1 cellular context compared by ENCODE assay signal in genomic region chr3:5197022-5197421, GRCh38.
TF ChIP-seq lines count a peak whose summit lies in the region.

No MANE protein-coding gene starts in this region.

TF ChIP-seq in K562, 482 proteins besides CTCF, POLR2A, EP300 and RAD21 (continued from another document):
- TF ChIP-seq HIVEP1 (CRISPR knock-in tag; IDR thresholded peaks at IDR 0.05) (0 out of 2 replicates have a peak, but pooled peaks have one; percentile 28), ZNF197 (CRISPR knock-in tag; IDR thresholded peaks at IDR 0.05; ENCODE audit: low read depth) (no peak), SMC3 (conservative IDR thresholded peaks at IDR 0.05; ENCODE audit: insufficient read depth, low read depth, low read length) (no peak), TOE1 (IDR thresholded peaks at IDR 0.05; ENCODE audit: borderline replicate concordance) (no peak), TOE1 (CRISPR knock-in tag; IDR thresholded peaks at IDR 0.05; ENCODE audit: borderline replicate concordance, low read depth) (no peak), HDAC6 (IDR thresholded peaks at IDR 0.05; ENCODE audit: low read depth, low read length) (no peak), ZKSCAN3 (CRISPR knock-in tag; IDR thresholded peaks at IDR 0.05) (no peak), ZNF75A (CRISPR knock-in tag; IDR thresholded peaks at IDR 0.05) (0 out of 2 replicates have a peak, but pooled peaks have one; percentile 1), IRF2 (CRISPR knock-in tag; IDR thresholded peaks at IDR 0.05) (no peak), SMARCA5 (IDR thresholded peaks at IDR 0.05) (no peak), KAT2B (IDR thresholded peaks at IDR 0.05; ENCODE audit: low read depth, low read length) (no peak), ZNF431 (CRISPR knock-in tag; IDR thresholded peaks at IDR 0.05) (no peak), ATF7 (IDR thresholded peaks at IDR 0.05) (no peak), CEBPG (CRISPR knock-in tag; IDR thresholded peaks at IDR 0.05) (no peak), CEBPG (tag; conservative IDR thresholded peaks at IDR 0.05 in 1 of 2, IDR thresholded peaks at IDR 0.05 in 1 of 2) (no peak), FOXA3 (CRISPR knock-in tag; conservative IDR thresholded peaks at IDR 0.05 in 1 of 2, IDR thresholded peaks at IDR 0.05 in 1 of 2) (0 out of 4 replicates have a peak, but pooled peaks of 1 of the 2 experiments have one; percentile 17), HSF4 (CRISPR knock-in tag; IDR thresholded peaks at IDR 0.05; ENCODE audit: borderline replicate concordance) (no peak), NR2C2 (CRISPR knock-in tag; IDR thresholded peaks at IDR 0.05) (no peak), NR2C2 (tag; IDR thresholded peaks at IDR 0.05) (0 out of 2 replicates have a peak, but pooled peaks have one; percentile 5), ZNF121 (CRISPR knock-in tag; conservative IDR thresholded peaks at IDR 0.05) (no peak), ZNF384 (IDR thresholded peaks at IDR 0.05; ENCODE audit: low read depth, low read length) (0 out of 2 replicates have a peak, but pooled peaks have one; percentile 23), NR2C1 (IDR thresholded peaks at IDR 0.05) (no peak), NR2C1 (tag; IDR thresholded peaks at IDR 0.05) (no peak), ZNF584 (CRISPR knock-in tag; IDR thresholded peaks at IDR 0.05; ENCODE audit: low read depth) (no peak), ZNF316 (IDR thresholded peaks at IDR 0.05) (no peak), SIN3A (IDR thresholded peaks at IDR 0.05; ENCODE audit: borderline replicate concordance in 2 of 2, control insufficient read depth in 1 of 2, low read depth in 2 of 2, low read length in 2 of 2) (no peak), ESRRB (CRISPR knock-in tag; IDR thresholded peaks at IDR 0.05; ENCODE audit: borderline replicate concordance) (no peak), FOXJ2 (tag; IDR thresholded peaks at IDR 0.05) (no peak), FOXA1 (IDR thresholded peaks at IDR 0.05; ENCODE audit: borderline replicate concordance) (no peak), CXXC5 (CRISPR knock-in tag; IDR thresholded peaks at IDR 0.05) (0 out of 2 replicates have a peak, but pooled peaks have one; percentile 13), SMARCE1 (IDR thresholded peaks at IDR 0.05) (no peak), ZNF436 (CRISPR knock-in tag; IDR thresholded peaks at IDR 0.05) (no peak), HMG20B (CRISPR knock-in tag; IDR thresholded peaks at IDR 0.05) (no peak), NFIX (CRISPR knock-in tag; IDR thresholded peaks at IDR 0.05; ENCODE audit: low read depth) (0 out of 2 replicates have a peak, but pooled peaks have one; percentile 1), ARNT (IDR thresholded peaks at IDR 0.05) (no peak), TAF15 (IDR thresholded peaks at IDR 0.05; ENCODE audit: low read depth, low read length) (no peak), MXI1 (IDR thresholded peaks at IDR 0.05; ENCODE audit: low read depth, low read length) (no peak), SMARCC2 (IDR thresholded peaks at IDR 0.05; ENCODE audit: low read depth) (no peak), YY1 (IDR thresholded peaks at IDR 0.05; ENCODE audit: borderline replicate concordance in 1 of 3, control insufficient read depth in 1 of 3, extremely low read depth in 1 of 3, insufficient read depth in 3 of 3, insufficient read length in 1 of 3, insufficient replicate concordance in 2 of 3, low read depth in 1 of 3, low read length in 2 of 3) (peak in 1 of 3 experiments; percentile 37), POU5F1 (IDR thresholded peaks at IDR 0.05; ENCODE audit: borderline replicate concordance, low read depth, low read length, partially characterized antibody) (no peak), MAZ (CRISPR knock-in tag; conservative IDR thresholded peaks at IDR 0.05 in 1 of 2, IDR thresholded peaks at IDR 0.05 in 1 of 2) (0 out of 4 replicates have a peak, but pooled peaks of 1 of the 2 experiments have one; percentile 6), ZKSCAN8 (CRISPR knock-in tag; IDR thresholded peaks at IDR 0.05) (no peak; the same call in 1 of the 2 replicates), THAP7 (CRISPR knock-in tag; IDR thresholded peaks at IDR 0.05) (no peak), ATF4 (CRISPR knock-in tag; IDR thresholded peaks at IDR 0.05) (no peak), MAFF (IDR thresholded peaks at IDR 0.05; ENCODE audit: low read length) (no peak), MTA3 (IDR thresholded peaks at IDR 0.05; ENCODE audit: borderline replicate concordance) (no peak), POLR2B (IDR thresholded peaks at IDR 0.05; ENCODE audit: low read depth, partially characterized antibody) (no peak), DMBX1 (CRISPR knock-in tag; IDR thresholded peaks at IDR 0.05; ENCODE audit: borderline replicate concordance) (0 out of 2 replicates have a peak, but pooled peaks have one; percentile 40), ZFX (CRISPR knock-in tag; IDR thresholded peaks at IDR 0.05) (no peak), PYGO2 (tag; IDR thresholded peaks at IDR 0.05) (no peak), ZNF217 (CRISPR knock-in tag; IDR thresholded peaks at IDR 0.05) (no peak), SLC30A9 (CRISPR knock-in tag; IDR thresholded peaks at IDR 0.05) (no peak), NEUROD1 (IDR thresholded peaks at IDR 0.05; ENCODE audit: borderline replicate concordance, low read depth, low read length, partially characterized antibody) (no peak)
- TF ChIP-seq, protein P1, sequence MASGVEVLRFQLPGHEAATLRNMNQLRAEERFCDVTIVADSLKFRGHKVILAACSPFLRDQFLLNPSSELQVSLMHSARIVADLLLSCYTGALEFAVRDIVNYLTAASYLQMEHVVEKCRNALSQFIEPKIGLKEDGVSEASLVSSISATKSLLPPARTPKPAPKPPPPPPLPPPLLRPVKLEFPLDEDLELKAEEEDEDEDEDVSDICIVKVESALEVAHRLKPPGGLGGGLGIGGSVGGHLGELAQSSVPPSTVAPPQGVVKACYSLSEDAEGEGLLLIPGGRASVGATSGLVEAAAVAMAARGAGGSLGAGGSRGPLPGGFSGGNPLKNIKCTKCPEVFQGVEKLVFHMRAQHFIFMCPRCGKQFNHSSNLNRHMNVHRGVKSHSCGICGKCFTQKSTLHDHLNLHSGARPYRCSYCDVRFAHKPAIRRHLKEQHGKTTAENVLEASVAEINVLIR (CRISPR knock-in tag; IDR thresholded peaks at IDR 0.05), result 0 out of 2 replicates have a peak, but pooled peaks have one; percentile 34
- TF ChIP-seq, protein P2, sequence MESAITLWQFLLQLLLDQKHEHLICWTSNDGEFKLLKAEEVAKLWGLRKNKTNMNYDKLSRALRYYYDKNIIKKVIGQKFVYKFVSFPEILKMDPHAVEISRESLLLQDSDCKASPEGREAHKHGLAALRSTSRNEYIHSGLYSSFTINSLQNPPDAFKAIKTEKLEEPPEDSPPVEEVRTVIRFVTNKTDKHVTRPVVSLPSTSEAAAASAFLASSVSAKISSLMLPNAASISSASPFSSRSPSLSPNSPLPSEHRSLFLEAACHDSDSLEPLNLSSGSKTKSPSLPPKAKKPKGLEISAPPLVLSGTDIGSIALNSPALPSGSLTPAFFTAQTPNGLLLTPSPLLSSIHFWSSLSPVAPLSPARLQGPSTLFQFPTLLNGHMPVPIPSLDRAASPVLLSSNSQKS (CRISPR knock-in tag; IDR thresholded peaks at IDR 0.05), result 0 out of 2 replicates have a peak, but pooled peaks have one; percentile 8
- TF ChIP-seq, protein P3, sequence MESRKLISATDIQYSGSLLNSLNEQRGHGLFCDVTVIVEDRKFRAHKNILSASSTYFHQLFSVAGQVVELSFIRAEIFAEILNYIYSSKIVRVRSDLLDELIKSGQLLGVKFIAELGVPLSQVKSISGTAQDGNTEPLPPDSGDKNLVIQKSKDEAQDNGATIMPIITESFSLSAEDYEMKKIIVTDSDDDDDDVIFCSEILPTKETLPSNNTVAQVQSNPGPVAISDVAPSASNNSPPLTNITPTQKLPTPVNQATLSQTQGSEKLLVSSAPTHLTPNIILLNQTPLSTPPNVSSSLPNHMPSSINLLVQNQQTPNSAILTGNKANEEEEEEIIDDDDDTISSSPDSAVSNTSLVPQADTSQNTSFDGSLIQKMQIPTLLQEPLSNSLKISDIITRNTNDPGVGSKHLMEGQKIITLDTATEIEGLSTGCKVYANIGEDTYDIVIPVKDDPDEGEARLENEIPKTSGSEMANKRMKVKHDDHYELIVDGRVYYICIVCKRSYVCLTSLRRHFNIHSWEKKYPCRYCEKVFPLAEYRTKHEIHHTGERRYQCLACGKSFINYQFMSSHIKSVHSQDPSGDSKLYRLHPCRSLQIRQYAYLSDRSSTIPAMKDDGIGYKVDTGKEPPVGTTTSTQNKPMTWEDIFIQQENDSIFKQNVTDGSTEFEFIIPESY (CRISPR knock-in tag; IDR thresholded peaks at IDR 0.05), result 0 out of 2 replicates have a peak, but pooled peaks have one; percentile 5
- TF ChIP-seq, protein P4, sequence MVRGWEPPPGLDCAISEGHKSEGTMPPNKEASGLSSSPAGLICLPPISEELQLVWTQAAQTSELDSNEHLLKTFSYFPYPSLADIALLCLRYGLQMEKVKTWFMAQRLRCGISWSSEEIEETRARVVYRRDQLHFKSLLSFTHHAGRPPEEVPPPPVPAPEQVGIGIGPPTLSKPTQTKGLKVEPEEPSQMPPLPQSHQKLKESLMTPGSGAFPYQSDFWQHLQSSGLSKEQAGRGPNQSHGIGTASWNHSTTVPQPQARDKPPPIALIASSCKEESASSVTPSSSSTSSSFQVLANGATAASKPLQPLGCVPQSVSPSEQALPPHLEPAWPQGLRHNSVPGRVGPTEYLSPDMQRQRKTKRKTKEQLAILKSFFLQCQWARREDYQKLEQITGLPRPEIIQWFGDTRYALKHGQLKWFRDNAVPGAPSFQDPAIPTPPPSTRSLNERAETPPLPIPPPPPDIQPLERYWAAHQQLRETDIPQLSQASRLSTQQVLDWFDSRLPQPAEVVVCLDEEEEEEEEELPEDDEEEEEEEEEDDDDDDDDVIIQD (CRISPR knock-in tag; IDR thresholded peaks at IDR 0.05), result no peak
- TF ChIP-seq, protein P5, sequence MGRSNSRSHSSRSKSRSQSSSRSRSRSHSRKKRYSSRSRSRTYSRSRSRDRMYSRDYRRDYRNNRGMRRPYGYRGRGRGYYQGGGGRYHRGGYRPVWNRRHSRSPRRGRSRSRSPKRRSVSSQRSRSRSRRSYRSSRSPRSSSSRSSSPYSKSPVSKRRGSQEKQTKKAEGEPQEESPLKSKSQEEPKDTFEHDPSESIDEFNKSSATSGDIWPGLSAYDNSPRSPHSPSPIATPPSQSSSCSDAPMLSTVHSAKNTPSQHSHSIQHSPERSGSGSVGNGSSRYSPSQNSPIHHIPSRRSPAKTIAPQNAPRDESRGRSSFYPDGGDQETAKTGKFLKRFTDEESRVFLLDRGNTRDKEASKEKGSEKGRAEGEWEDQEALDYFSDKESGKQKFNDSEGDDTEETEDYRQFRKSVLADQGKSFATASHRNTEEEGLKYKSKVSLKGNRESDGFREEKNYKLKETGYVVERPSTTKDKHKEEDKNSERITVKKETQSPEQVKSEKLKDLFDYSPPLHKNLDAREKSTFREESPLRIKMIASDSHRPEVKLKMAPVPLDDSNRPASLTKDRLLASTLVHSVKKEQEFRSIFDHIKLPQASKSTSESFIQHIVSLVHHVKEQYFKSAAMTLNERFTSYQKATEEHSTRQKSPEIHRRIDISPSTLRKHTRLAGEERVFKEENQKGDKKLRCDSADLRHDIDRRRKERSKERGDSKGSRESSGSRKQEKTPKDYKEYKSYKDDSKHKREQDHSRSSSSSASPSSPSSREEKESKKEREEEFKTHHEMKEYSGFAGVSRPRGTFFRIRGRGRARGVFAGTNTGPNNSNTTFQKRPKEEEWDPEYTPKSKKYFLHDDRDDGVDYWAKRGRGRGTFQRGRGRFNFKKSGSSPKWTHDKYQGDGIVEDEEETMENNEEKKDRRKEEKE (IDR thresholded peaks at IDR 0.05; ENCODE audit: borderline replicate concordance in 1 of 2, control insufficient read depth in 1 of 2, low read depth in 2 of 2, low read length in 1 of 2), result no peak
